In genomic region chr12:112011685-112012084, GRCh38 we compare ENCODE assay signal across 10 cellular contexts. TPM values are rescaled to one million over a fixed set of nuclear protein-coding genes. Genes with fewer than 3 reads are reported as not detected.
DNase-seq lines count a peak whose midpoint lies in the region; ATAC-seq, FAIRE-seq and TF ChIP-seq lines count a peak whose summit lies in the region.
"Had no signal": no experiment of that assay in that cellular context is flagged by ENCODE, and none has a peak within 500 bp of the region (broad histone marks: within the 10 kb centered on the region; RNA-seq: fewer than 3 reads in every experiment).

No MANE protein-coding gene starts in this region.

- H3K4me1 Mint-ChIP-seq in astrocyte (ENCODE audit: low read depth, unreplicated experiment), result peaks cover 16% of the 10 kb centered on the region

- peak overlapping the region; percentile 99 for H3K4me2 ChIP-seq in astrocyte (ENCODE audit: low read length)
- peak overlapping the region; percentile 83 for H3K4me2 ChIP-seq in mesenchymal stem cell (ENCODE audit: low read length, poor library complexity, severe bottlenecking)

- H3K27ac ChIP-seq in right atrium auricular region, result peak overlapping the region; percentile 93 to 99
- H3K27ac ChIP-seq in astrocyte (ENCODE audit: low read depth, low read length), result no peak overlapping the region
- no peak overlapping the region for H3K27ac ChIP-seq in mesenchymal stem cell (ENCODE audit: low read length, poor library complexity, severe bottlenecking)
- peak overlapping the region; percentile 96 for H3K27ac ChIP-seq in upper lobe of right lung

- H3K36me3 ChIP-seq in right atrium auricular region, result peaks cover 7% of the 10 kb centered on the region
- H3K36me3 ChIP-seq in astrocyte (ENCODE audit: insufficient read depth, low read length), result no peaks in the 10 kb centered on the region
- peaks cover 0 to 12% of the 10 kb centered on the region in 2 experiments for H3K36me3 ChIP-seq in mesenchymal stem cell (ENCODE audit: control insufficient read depth in 1 of 2, insufficient read depth in 2 of 2, low read depth in 1 of 2, low read length in 2 of 2)
- H3K36me3 ChIP-seq in upper lobe of right lung, result peaks cover 3% of the 10 kb centered on the region

- H4K8ac ChIP-seq in mesenchymal stem cell (ENCODE audit: low read length), result peak overlapping the region; percentile 24

- intact Hi-C loops in left ventricle myocardium superior (cut with micrococcal nuclease), result loop anchor here (10.0 kb wide), 1 partner anchor 67 kb away; no protein-coding TSS in a partner anchor
- intact Hi-C loops in upper lobe of right lung (cut with DNase I), result no loop called here

- peaks cover 18% of the 10 kb centered on the region for H3K79me1 ChIP-seq in mesenchymal stem cell (replicated peaks; ENCODE audit: low read length, poor library complexity, severe bottlenecking)

- H3K79me2 ChIP-seq in astrocyte (ENCODE audit: insufficient read depth, low read length), result peaks cover 37% of the 10 kb centered on the region

- H3K4me3 Mint-ChIP-seq in astrocyte (ENCODE audit: unreplicated experiment), result peak overlapping the region; percentile 94

- no peak overlapping the region for H2AFZ ChIP-seq in astrocyte (ENCODE audit: low read depth, low read length)
- H2AFZ ChIP-seq in mesenchymal stem cell (ENCODE audit: low read depth, low read length), result no peak overlapping the region

- H3K23ac ChIP-seq in mesenchymal stem cell (ENCODE audit: low read length in 2 of 2), result peak overlapping the region in 1 of 2 experiments; percentile 31

- H2AK5ac ChIP-seq in mesenchymal stem cell (ENCODE audit: low read length, severe bottlenecking), result no peak overlapping the region

- 96% methylated on average over 8 of the region's 8 CpGs for WGBS in mesenchymal stem cell

- no peaks in the 10 kb centered on the region for H3K27me3 Mint-ChIP-seq in astrocyte (ENCODE audit: low read depth, unreplicated experiment)

- no peak for ATAC-seq in left ventricle myocardium superior
- ATAC-seq in upper lobe of right lung, result no peak
- no peak for ATAC-seq in GM18909 (IDR thresholded peaks at IDR 0.05; ENCODE audit: poor library complexity, unreplicated experiment)

- peak overlapping the region in 1 of 2 experiments; percentile 50 for H2BK12ac ChIP-seq in mesenchymal stem cell (ENCODE audit: low read length in 2 of 2)

- peaks cover 0 to 26% of the 10 kb centered on the region in 2 donors for H3K4me1 ChIP-seq in right atrium auricular region
- H3K4me1 ChIP-seq in astrocyte (ENCODE audit: insufficient read depth, low read length), result peaks cover 6% of the 10 kb centered on the region
- H3K4me1 ChIP-seq in mesenchymal stem cell (ENCODE audit: control insufficient read depth, insufficient read depth, low read depth, low read length), result peaks cover 6% of the 10 kb centered on the region
- peaks cover 32% of the 10 kb centered on the region for H3K4me1 ChIP-seq in upper lobe of right lung

- peaks cover 12% of the 10 kb centered on the region for H4K20me1 ChIP-seq in astrocyte (ENCODE audit: insufficient read depth, low read length)

- H3K14ac ChIP-seq in mesenchymal stem cell (ENCODE audit: low read length in 2 of 2), result no peak overlapping the region

- peaks cover 11% of the 10 kb centered on the region for H3K36me3 Mint-ChIP-seq in astrocyte (ENCODE audit: low read depth, unreplicated experiment)

- no peak overlapping the region for H2BK15ac ChIP-seq in mesenchymal stem cell (ENCODE audit: low read depth, poor library complexity, severe bottlenecking)

- no peak overlapping the region for H2BK5ac ChIP-seq in mesenchymal stem cell (ENCODE audit: low read depth, low read length, poor library complexity, severe bottlenecking)

- DNase-seq in right atrium auricular region (ENCODE audit: low spot score) (no peak), left ventricle myocardium superior (no peak), astrocyte (ENCODE audit: low read depth) (no peak), mesenchymal stem cell (no peak), upper lobe of right lung (no peak), NCI-H2196 (lab: John Stamatoyannopoulos, UW; ENCODE audit: unreplicated experiment) (no peak), foreskin melanocyte (no peak)
- DNase-seq: DMS153, NCI-H1930 had no signal

- H3K4ac ChIP-seq in mesenchymal stem cell (ENCODE audit: low read depth in 1 of 2, low read length in 2 of 2), result no peak overlapping the region

- no peak for TF ChIP-seq CTCF in right atrium auricular region (IDR thresholded peaks at IDR 0.05)
- no peak for TF ChIP-seq CTCF in astrocyte (IDR thresholded peaks at IDR 0.05; ENCODE audit: insufficient read depth, low read depth, low read length)
- TF ChIP-seq CTCF in upper lobe of right lung (IDR thresholded peaks at IDR 0.05), result no peak

- no peak overlapping the region for H3K18ac ChIP-seq in mesenchymal stem cell (ENCODE audit: low read depth in 1 of 2, low read length in 2 of 2)

- no peak for FAIRE-seq in astrocyte (lab: Jason Lieb, UNC)

- peak overlapping the region; percentile 88 for H3K27ac Mint-ChIP-seq in astrocyte (ENCODE audit: unreplicated experiment)

- H3K4me3 ChIP-seq in right atrium auricular region (no peak overlapping the region), astrocyte (ENCODE audit: insufficient read depth, low read depth, low read length) (peak overlapping the region; percentile 85), mesenchymal stem cell (ENCODE audit: insufficient read depth in 1 of 2, low read depth in 1 of 2, low read length in 2 of 2) (peak overlapping the region in 1 of 2 experiments; percentile 100), upper lobe of right lung (peak overlapping the region; percentile 90)

- no peaks in the 10 kb centered on the region for H3K9me3 ChIP-seq in right atrium auricular region
- H3K9me3 ChIP-seq in astrocyte (ENCODE audit: insufficient read depth, low read depth, low read length), result no peaks in the 10 kb centered on the region
- H3K9me3 ChIP-seq in mesenchymal stem cell (ENCODE audit: control insufficient read depth, low read length), result no peaks in the 10 kb centered on the region
- no peaks in the 10 kb centered on the region for H3K9me3 ChIP-seq in upper lobe of right lung

- H4K91ac ChIP-seq in mesenchymal stem cell (ENCODE audit: low read length), result no peak overlapping the region

- H3K9me3 Mint-ChIP-seq in astrocyte (ENCODE audit: unreplicated experiment), result peaks cover 5% of the 10 kb centered on the region

- no peak overlapping the region for H2BK120ac ChIP-seq in mesenchymal stem cell (ENCODE audit: low read depth, low read length)

- no peaks in the 10 kb centered on the region for H3K27me3 ChIP-seq in right atrium auricular region
- H3K27me3 ChIP-seq in astrocyte (ENCODE audit: insufficient read depth, low read length), result no peaks in the 10 kb centered on the region
- no peaks in the 10 kb centered on the region for H3K27me3 ChIP-seq in mesenchymal stem cell (ENCODE audit: control insufficient read depth in 1 of 2, insufficient read depth in 1 of 2, low read length in 2 of 2)
- no peaks in the 10 kb centered on the region for H3K27me3 ChIP-seq in upper lobe of right lung

- H3K9ac ChIP-seq in astrocyte (ENCODE audit: low read length) (no peak overlapping the region), mesenchymal stem cell (ENCODE audit: low read length) (peak overlapping the region; percentile 100)

RNA-seq across cellular contexts. Expression of gene TMEM116, which starts 1.3 kb away (rescaled TPM):
- total RNA-seq in right atrium auricular region (10 to 100 TPM in 1 of 2 donors, 1 to 10 TPM in 1; 9.3 to 30.0 TPM), left ventricle myocardium superior (49.3 TPM), astrocyte (7.5 TPM in 2 replicates), upper lobe of right lung (23.4 TPM)
- 3.8 TPM for polyA plus RNA-seq in mesenchymal stem cell (2013, experiment 1 of 2)
- polyA plus RNA-seq in mesenchymal stem cell (2013, experiment 2 of 2), result 3.8 TPM

RNA-seq across cellular contexts. Expression of gene ERP29, which starts 1.5 kb away (rescaled TPM):
- total RNA-seq in right atrium auricular region, result 10 to 100 TPM; 20.9 to 26.8 TPM
- total RNA-seq in left ventricle myocardium superior, result 55.0 TPM
- total RNA-seq in astrocyte, result 93.8 and 96.7 TPM in 2 replicates
- polyA plus RNA-seq in mesenchymal stem cell (2013, experiment 1 of 2), result 158 TPM
- polyA plus RNA-seq in mesenchymal stem cell (2013, experiment 2 of 2), result 161 TPM
- 160 TPM for total RNA-seq in upper lobe of right lung

Comparison
In these comparisons a context has a peak if more than half of its experiments do, and no peak if none do; other contexts are left out.
1. H3K27ac ChIP-seq: peak in right atrium auricular region (2 of 2) and upper lobe of right lung (single experiment); none in astrocyte (single experiment) and mesenchymal stem cell (single experiment).
2. H3K4me3 ChIP-seq: peak in astrocyte (single experiment) and upper lobe of right lung (single experiment); none in right atrium auricular region (0 of 2).